ENCODE assay signal across 8 cellular contexts in genomic region chr5:157858527-157859226, GRCh38. TPM values are rescaled to one million over a fixed set of nuclear protein-coding genes. Genes with fewer than 3 reads are reported as not detected.
DNase-seq lines count a peak whose midpoint lies in the region; ATAC-seq and TF ChIP-seq lines count a peak whose summit lies in the region.

Gene CLINT1, minus strand, starts transcription at chr5:157859145. Its CDS starts 175 bp downstream, at chr5:157858970.

- peaks cover 36% of the 10 kb centered on the region for H3K4me1 Mint-ChIP-seq in GM23338
- H3K4me1 Mint-ChIP-seq in nephron = peaks cover 51% of the 10 kb centered on the region
- H3K4me1 Mint-ChIP-seq in stimulated activated naive CD8-positive, alpha-beta T cell treated with anti-CD3 and anti-CD28 coated beads, Interleukin-15, Interleukin-2, amounts not matched to agents 100 ng/mL and 50 ng/mL, for 24 hours (ENCODE audit: low read depth) = peaks cover 78% of the 10 kb centered on the region

- peaks cover 7% of the 10 kb centered on the region; the same call in 1 of the 3 replicates for H3K36me3 Mint-ChIP-seq in GM23338 (ENCODE audit: low read depth)
- peaks cover 3% of the 10 kb centered on the region for H3K36me3 Mint-ChIP-seq in nephron (ENCODE audit: low read depth)
- peaks cover 24% of the 10 kb centered on the region for H3K36me3 Mint-ChIP-seq in stimulated activated naive CD8-positive, alpha-beta T cell treated with anti-CD3 and anti-CD28 coated beads, Interleukin-15, Interleukin-2, amounts not matched to agents 100 ng/mL and 50 ng/mL, for 24 hours (ENCODE audit: low read depth)

- H3K4me1 ChIP-seq in DOHH2 (ENCODE audit: control insufficient read depth, low read length) (peaks cover 87% of the 10 kb centered on the region), GM23338 (ENCODE audit: insufficient read depth) (peaks cover 30% of the 10 kb centered on the region), Loucy (ENCODE audit: insufficient read depth, low read length, poor library complexity, severe bottlenecking) (peaks cover 17% of the 10 kb centered on the region)

- H3K9me3 ChIP-seq in DOHH2 (ENCODE audit: control insufficient read depth, insufficient read depth, low read length) = no peaks in the 10 kb centered on the region
- no peaks in the 10 kb centered on the region for H3K9me3 ChIP-seq in Loucy (ENCODE audit: insufficient read depth, low read depth, low read length)

- TF ChIP-seq CTCF in DOHH2 (IDR thresholded peaks at IDR 0.05; ENCODE audit: low read depth, low read length, poor library complexity, severe bottlenecking) (no peak), GM23338 (conservative IDR thresholded peaks at IDR 0.05; ENCODE audit: low read depth in 2 of 2) (no peak), Loucy (conservative IDR thresholded peaks at IDR 0.05; ENCODE audit: low read length) (no peak), fibroblast of the aortic adventitia (IDR thresholded peaks at IDR 0.05; ENCODE audit: insufficient read depth, low read length) (no peak), nephron (IDR thresholded peaks at IDR 0.05; ENCODE audit: unreplicated experiment in 3 of 3) (no peak)

- peak within 1 kb of the TSS; percentile 86; the same call in 1 of the 2 replicates for H2AFZ ChIP-seq in GM23338
- peak within 1 kb of the TSS; percentile 70 for H2AFZ ChIP-seq in Loucy (ENCODE audit: low read length)

- H3K9me3 Mint-ChIP-seq in GM23338 (no peaks in the 10 kb centered on the region; the same call in 2 of the 3 replicates), nephron (no peaks in the 10 kb centered on the region)
- H3K9me3 Mint-ChIP-seq in stimulated activated naive CD8-positive, alpha-beta T cell treated with anti-CD3 and anti-CD28 coated beads, Interleukin-15, Interleukin-2, amounts not matched to agents 100 ng/mL and 50 ng/mL, for 24 hours = no peaks in the 10 kb centered on the region

- peak within 1 kb of the TSS; percentile 97 for H3K27ac Mint-ChIP-seq in GM23338
- H3K27ac Mint-ChIP-seq in nephron = peak within 1 kb of the TSS; percentile 81 to 95 (median 91)
- peak within 1 kb of the TSS; percentile 98 for H3K27ac Mint-ChIP-seq in stimulated activated naive CD8-positive, alpha-beta T cell treated with anti-CD3 and anti-CD28 coated beads, Interleukin-15, Interleukin-2, amounts not matched to agents 100 ng/mL and 50 ng/mL, for 24 hours

- H3K9ac ChIP-seq in Loucy (ENCODE audit: low read depth, low read length, poor library complexity, severe bottlenecking) = peak within 1 kb of the TSS; percentile 92

- peaks cover 7% of the 10 kb centered on the region for H3K27me3 Mint-ChIP-seq in GM23338 (ENCODE audit: insufficient read depth, low read depth, poor library complexity)
- H3K27me3 Mint-ChIP-seq in nephron (ENCODE audit: low read depth) = no peaks in the 10 kb centered on the region
- H3K27me3 Mint-ChIP-seq in stimulated activated naive CD8-positive, alpha-beta T cell treated with anti-CD3 and anti-CD28 coated beads, Interleukin-15, Interleukin-2, amounts not matched to agents 100 ng/mL and 50 ng/mL, for 24 hours = no peaks in the 10 kb centered on the region

- peaks cover 35% of the 10 kb centered on the region for H3F3A ChIP-seq in DOHH2 (ENCODE audit: control insufficient read depth, insufficient read depth)
- H3F3A ChIP-seq in GM23338 (replicated peaks; ENCODE audit: low read depth) = 0 out of 2 replicates have a peak, but pooled peaks cover 2% of the 10 kb centered on the region
- H3F3A ChIP-seq in Loucy (ENCODE audit: low read depth) = no peaks in the 10 kb centered on the region

- H3K4me2 ChIP-seq in DOHH2 (ENCODE audit: low read length) (peak within 1 kb of the TSS; percentile 91), GM23338 (peak within 1 kb of the TSS; percentile 88), Loucy (ENCODE audit: low read depth, low read length, poor library complexity, severe bottlenecking) (peak within 1 kb of the TSS; percentile 77)

- H3K4me3 Mint-ChIP-seq in GM23338 (peak within 1 kb of the TSS; percentile 93), nephron (peak within 1 kb of the TSS; percentile 92 to 99 (median 98))
- peak within 1 kb of the TSS; percentile 94 for H3K4me3 Mint-ChIP-seq in stimulated activated naive CD8-positive, alpha-beta T cell treated with anti-CD3 and anti-CD28 coated beads, Interleukin-15, Interleukin-2, amounts not matched to agents 100 ng/mL and 50 ng/mL, for 24 hours

- DNase-seq in GM23338 (ENCODE audit: low spot score) (peak; percentile 95), SIG-M5 (lab: John Stamatoyannopoulos, UW) (peak; percentile 34), activated gamma-delta T cell (lab: John Stamatoyannopoulos, UW) (peak; percentile 84), fibroblast of the aortic adventitia (ENCODE audit: low read depth) (peak; percentile 77)

- 0 out of 2 replicates have a peak, but pooled peaks cover 6% of the 10 kb centered on the region for H4K20me1 ChIP-seq in DOHH2 (ENCODE audit: control insufficient read depth, insufficient read depth, low read depth, low read length)
- no peaks in the 10 kb centered on the region; the same call in none of the 2 replicates for H4K20me1 ChIP-seq in GM23338 (replicated peaks; ENCODE audit: insufficient read depth)
- H4K20me1 ChIP-seq in Loucy (ENCODE audit: insufficient read depth, low read length, poor library complexity, severe bottlenecking) = peaks cover 34% of the 10 kb centered on the region

- H3K4me3 ChIP-seq in DOHH2 (ENCODE audit: low read length) (peak within 1 kb of the TSS; percentile 94), GM23338 (peak within 1 kb of the TSS; percentile 95), Loucy (ENCODE audit: low read length, poor library complexity, severe bottlenecking) (peak within 1 kb of the TSS; percentile 99), fibroblast of the aortic adventitia (ENCODE audit: low read depth, low read length) (peak within 1 kb of the TSS; percentile 92)

- no peaks in the 10 kb centered on the region for H3K27me3 ChIP-seq in DOHH2 (ENCODE audit: control insufficient read depth, low read length)
- H3K27me3 ChIP-seq in GM23338 (ENCODE audit: insufficient read depth) = no peaks in the 10 kb centered on the region
- no peaks in the 10 kb centered on the region for H3K27me3 ChIP-seq in Loucy (ENCODE audit: insufficient read depth, low read length, poor library complexity, severe bottlenecking)

- ATAC-seq in GM23338 = peak; percentile 89

- H3K36me3 ChIP-seq in DOHH2 (ENCODE audit: control insufficient read depth, low read length) (peaks cover 45% of the 10 kb centered on the region), GM23338 (ENCODE audit: insufficient read depth) (no peaks in the 10 kb centered on the region), Loucy (ENCODE audit: insufficient read depth, low read length) (no peaks in the 10 kb centered on the region)

- H3K9me2 ChIP-seq in DOHH2 (replicated peaks; ENCODE audit: control insufficient read depth, low read length) (no peaks in the 10 kb centered on the region), GM23338 (ENCODE audit: insufficient read depth) (no peaks in the 10 kb centered on the region), Loucy (replicated peaks; ENCODE audit: low read depth, low read length) (no peaks in the 10 kb centered on the region)

- peaks cover 53% of the 10 kb centered on the region for H3K79me2 ChIP-seq in DOHH2 (ENCODE audit: control insufficient read depth, low read length)
- peaks cover 52% of the 10 kb centered on the region for H3K79me2 ChIP-seq in GM23338 (replicated peaks; ENCODE audit: insufficient read depth)
- H3K79me2 ChIP-seq in Loucy (ENCODE audit: insufficient read depth, low read length) = peaks cover 53% of the 10 kb centered on the region

- H3K27ac ChIP-seq in DOHH2 (ENCODE audit: low read depth, low read length) (peak within 1 kb of the TSS; percentile 99), GM23338 (ENCODE audit: low read depth) (peak within 1 kb of the TSS; percentile 45; the same call in 1 of the 2 replicates)

RNA-seq across cellular contexts. Expression of gene CLINT1, which starts in this region (rescaled TPM):
- total RNA-seq in GM23338 (2014; rRNA removed; shearing (Covaris generic)) = 82.1 and 101 TPM in 2 replicates
- polyA plus RNA-seq in GM23338 (2016; fragmentation: Nextera tagmentation; extraction: Ambion mirVana) = 66.3 and 71.7 TPM in 2 replicates
- 34.3 and 78.6 TPM in 2 replicates for total RNA-seq in fibroblast of the aortic adventitia (ENCODE audit: low replicate concordance)

Comparison
In these comparisons a context has a peak if more than half of its experiments do, and no peak if none do; other contexts are left out.
1. Peak in every context shown above with its lines: DNase-seq, ATAC-seq, H3K4me3 ChIP-seq and H3K27ac ChIP-seq.
2. DNase-seq: peak in every context shown above with its lines; median percentile 95 in GM23338; 84 in activated gamma-delta T cell; 77 in fibroblast of the aortic adventitia; 34 in SIG-M5.